Comparison of ENCODE assay signal across 1 cellular context in the genomic region with DNA sequence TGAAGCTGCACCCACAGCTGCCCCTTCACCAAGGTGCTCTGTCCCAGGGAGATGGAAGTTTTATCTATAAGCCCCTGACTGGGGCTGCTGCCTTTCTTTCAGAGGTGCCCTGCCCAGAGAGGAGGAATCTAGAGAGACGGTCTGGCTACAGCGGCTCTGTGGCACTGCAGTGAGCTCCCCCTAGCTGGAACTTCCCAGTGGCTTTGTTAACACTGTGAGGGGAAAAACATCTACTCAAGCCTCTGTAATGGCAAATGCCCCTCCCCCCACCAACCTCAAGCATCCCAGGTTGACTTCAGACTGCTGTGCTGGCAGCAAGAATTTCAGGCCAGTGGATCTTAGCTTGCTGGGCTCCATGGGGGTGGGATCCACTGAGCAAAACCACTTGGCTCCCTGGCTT.
TF ChIP-seq lines count a peak whose summit lies in the region.

No MANE protein-coding gene starts in this region.

TF ChIP-seq in WTC11, 78 proteins besides CTCF, POLR2A, EP300 and RAD21:
- TF ChIP-seq, protein P1, sequence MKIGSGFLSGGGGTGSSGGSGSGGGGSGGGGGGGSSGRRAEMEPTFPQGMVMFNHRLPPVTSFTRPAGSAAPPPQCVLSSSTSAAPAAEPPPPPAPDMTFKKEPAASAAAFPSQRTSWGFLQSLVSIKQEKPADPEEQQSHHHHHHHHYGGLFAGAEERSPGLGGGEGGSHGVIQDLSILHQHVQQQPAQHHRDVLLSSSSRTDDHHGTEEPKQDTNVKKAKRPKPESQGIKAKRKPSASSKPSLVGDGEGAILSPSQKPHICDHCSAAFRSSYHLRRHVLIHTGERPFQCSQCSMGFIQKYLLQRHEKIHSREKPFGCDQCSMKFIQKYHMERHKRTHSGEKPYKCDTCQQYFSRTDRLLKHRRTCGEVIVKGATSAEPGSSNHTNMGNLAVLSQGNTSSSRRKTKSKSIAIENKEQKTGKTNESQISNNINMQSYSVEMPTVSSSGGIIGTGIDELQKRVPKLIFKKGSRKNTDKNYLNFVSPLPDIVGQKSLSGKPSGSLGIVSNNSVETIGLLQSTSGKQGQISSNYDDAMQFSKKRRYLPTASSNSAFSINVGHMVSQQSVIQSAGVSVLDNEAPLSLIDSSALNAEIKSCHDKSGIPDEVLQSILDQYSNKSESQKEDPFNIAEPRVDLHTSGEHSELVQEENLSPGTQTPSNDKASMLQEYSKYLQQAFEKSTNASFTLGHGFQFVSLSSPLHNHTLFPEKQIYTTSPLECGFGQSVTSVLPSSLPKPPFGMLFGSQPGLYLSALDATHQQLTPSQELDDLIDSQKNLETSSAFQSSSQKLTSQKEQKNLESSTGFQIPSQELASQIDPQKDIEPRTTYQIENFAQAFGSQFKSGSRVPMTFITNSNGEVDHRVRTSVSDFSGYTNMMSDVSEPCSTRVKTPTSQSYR (CRISPR knock-in tag; IDR thresholded peaks at IDR 0.05) = peak; percentile 32; the same call in 1 of the 2 replicates
- TF ChIP-seq SP1 (CRISPR knock-in tag; conservative IDR thresholded peaks at IDR 0.05) (0 out of 2 replicates have a peak, but pooled peaks have one; percentile 28), FOXK1 (CRISPR knock-in tag; IDR thresholded peaks at IDR 0.05) (peak; percentile 29; the same call in 1 of the 2 replicates)
